In genomic region chr7:101814081-101814995, GRCh38 we compare ENCODE assay signal across 1 cellular context.
A peak's percentile ranks its signal among the peaks of the same experiment; 100 is the strongest.
TF ChIP-seq lines count a peak whose summit lies in the region.

No MANE protein-coding gene starts in this region.

TF ChIP-seq in K562, 482 proteins besides CTCF, POLR2A, EP300 and RAD21 (continued from another document and continues in another):
- TF ChIP-seq HMGXB4 (CRISPR knock-in tag; IDR thresholded peaks at IDR 0.05): peak; percentile 96
- no peak for TF ChIP-seq SMARCE1 (IDR thresholded peaks at IDR 0.05)
- TF ChIP-seq EHMT2 (IDR thresholded peaks at IDR 0.05): no peak
- TF ChIP-seq ZNF239 (CRISPR knock-in tag; IDR thresholded peaks at IDR 0.05): no peak
- 0 out of 2 replicates have a peak, but pooled peaks have one; percentile 19 for TF ChIP-seq ZHX1 (conservative IDR thresholded peaks at IDR 0.05; ENCODE audit: low read length)
- peak in 1 of 2 experiments; percentile 13; a peak in 1 of 3 replicates for TF ChIP-seq CBX3 (IDR thresholded peaks at IDR 0.05; ENCODE audit: borderline replicate concordance in 1 of 2, low read length in 2 of 2)
- TF ChIP-seq ZNF408 (CRISPR knock-in tag; IDR thresholded peaks at IDR 0.05; ENCODE audit: low read depth): no peak
- TF ChIP-seq BCOR (IDR thresholded peaks at IDR 0.05): peak; percentile 90
- TF ChIP-seq RB1 (IDR thresholded peaks at IDR 0.05; ENCODE audit: low read depth): peak; percentile 97
- no peak for TF ChIP-seq ETV6 (IDR thresholded peaks at IDR 0.05; ENCODE audit: borderline replicate concordance in 1 of 2, low read depth in 2 of 2, low read length in 1 of 2)
- no peak for TF ChIP-seq ETV6 (CRISPR knock-in tag; IDR thresholded peaks at IDR 0.05; ENCODE audit: borderline replicate concordance)
- peak; percentile 60; the same call in 1 of the 2 replicates for TF ChIP-seq ERF (CRISPR knock-in tag; IDR thresholded peaks at IDR 0.05)
- TF ChIP-seq SIN3B (IDR thresholded peaks at IDR 0.05; ENCODE audit: low read depth): peak; percentile 40; the same call in 1 of the 2 replicates
- TF ChIP-seq CCNT2 (IDR thresholded peaks at IDR 0.05; ENCODE audit: borderline replicate concordance, extremely low read depth, insufficient read length, low read depth, low read length): peak; percentile 82
- no peak for TF ChIP-seq ZNF780A (CRISPR knock-in tag; IDR thresholded peaks at IDR 0.05)
- peak; percentile 34; the same call in 1 of the 2 replicates for TF ChIP-seq ZNF431 (CRISPR knock-in tag; IDR thresholded peaks at IDR 0.05)
- TF ChIP-seq IRF2 (CRISPR knock-in tag; IDR thresholded peaks at IDR 0.05): no peak
- no peak for TF ChIP-seq KLF13 (tag; IDR thresholded peaks at IDR 0.05; ENCODE audit: borderline replicate concordance, low read depth)
- TF ChIP-seq ZNF586 (CRISPR knock-in tag; conservative IDR thresholded peaks at IDR 0.05): 0 out of 2 replicates have a peak, but pooled peaks have one; percentile 60
- TF ChIP-seq ZBTB7A (IDR thresholded peaks at IDR 0.05; ENCODE audit: borderline replicate concordance, control insufficient read depth, low read depth, low read length): peak; percentile 96
- no peak; a peak in 1 of 4 replicates for TF ChIP-seq KDM4B (IDR thresholded peaks at IDR 0.05; ENCODE audit: borderline replicate concordance in 2 of 2, low read depth in 1 of 2)
- TF ChIP-seq NR4A1 (CRISPR knock-in tag; IDR thresholded peaks at IDR 0.05): no peak
- peak; percentile 72; the same call in 1 of the 2 replicates for TF ChIP-seq NR4A1 (tag; IDR thresholded peaks at IDR 0.05)
- TF ChIP-seq ZNF511 (CRISPR knock-in tag; IDR thresholded peaks at IDR 0.05): peak; percentile 65; the same call in 1 of the 2 replicates
- peak; percentile 50 for TF ChIP-seq EGR1 (conservative IDR thresholded peaks at IDR 0.05)
- TF ChIP-seq ZNF318 (IDR thresholded peaks at IDR 0.05; ENCODE audit: borderline replicate concordance in 1 of 2, low read depth in 1 of 2): no peak
- peak; percentile 73 for TF ChIP-seq RBFOX2 (IDR thresholded peaks at IDR 0.05; ENCODE audit: low read depth, low read length)
- no peak for TF ChIP-seq SFPQ (IDR thresholded peaks at IDR 0.05; ENCODE audit: low read depth, low read length)
- peak; percentile 86 for TF ChIP-seq SMAD4 (CRISPR knock-in tag; conservative IDR thresholded peaks at IDR 0.05)
- TF ChIP-seq ZNF174 (CRISPR knock-in tag; IDR thresholded peaks at IDR 0.05): no peak
- TF ChIP-seq MTF1 (CRISPR knock-in tag; IDR thresholded peaks at IDR 0.05; ENCODE audit: borderline replicate concordance): no peak
- peak; percentile 38; the same call in 1 of the 2 replicates for TF ChIP-seq ATF7 (IDR thresholded peaks at IDR 0.05)
- TF ChIP-seq HNRNPL (IDR thresholded peaks at IDR 0.05; ENCODE audit: low read depth, low read length): peak; percentile 74; the same call in 1 of the 2 replicates
- TF ChIP-seq SAFB (IDR thresholded peaks at IDR 0.05; ENCODE audit: borderline replicate concordance, low read depth, low read length): peak; percentile 93
- peak; percentile 81; the same call in 1 of the 2 replicates for TF ChIP-seq ETS1 (conservative IDR thresholded peaks at IDR 0.05; ENCODE audit: control insufficient read depth, low read depth, low read length)
- peak; percentile 15; the same call in 1 of the 2 replicates for TF ChIP-seq ZNF695 (CRISPR knock-in tag; IDR thresholded peaks at IDR 0.05)
- peak; percentile 98 for TF ChIP-seq BHLHE40 (IDR thresholded peaks at IDR 0.05; ENCODE audit: low read length)
- peak; percentile 32 to 60 for TF ChIP-seq MNT (conservative IDR thresholded peaks at IDR 0.05)
- TF ChIP-seq FOXP4 (CRISPR knock-in tag; IDR thresholded peaks at IDR 0.05; ENCODE audit: borderline replicate concordance): no peak
- TF ChIP-seq SRSF1 (IDR thresholded peaks at IDR 0.05; ENCODE audit: low read depth, low read length): no peak
